In the genomic region with DNA sequence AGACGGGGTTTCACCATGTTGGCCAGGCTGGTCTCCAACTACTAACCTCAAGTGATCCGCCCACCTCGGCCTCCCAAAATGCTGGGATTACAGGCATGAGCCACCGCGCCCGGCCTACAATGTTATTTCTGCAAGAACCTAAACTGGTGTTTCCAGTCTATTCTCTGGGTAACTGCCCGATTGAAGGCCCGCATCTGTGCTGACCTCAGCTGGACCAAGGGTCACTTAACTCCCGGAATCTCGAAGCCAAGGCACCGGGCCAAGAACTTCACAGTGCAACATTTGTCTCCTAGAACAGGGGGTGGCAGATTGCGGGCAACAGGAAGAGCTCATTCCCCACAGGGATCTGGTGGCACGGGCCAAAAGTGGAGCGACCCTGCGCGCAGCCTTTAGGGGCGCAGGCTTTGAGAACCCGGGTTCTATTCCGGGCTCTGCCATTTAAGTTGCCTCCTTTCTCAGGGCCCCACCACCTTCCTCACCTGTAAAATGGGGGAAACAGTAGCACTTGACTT, we compare ENCODE assay signal across 7 cellular contexts. TPM values are rescaled to one million over a fixed set of nuclear protein-coding genes. Genes with fewer than 3 reads are reported as not detected.
A peak's percentile ranks its signal among the peaks of the same experiment; 100 is the strongest.
DNase-seq lines count a peak whose midpoint lies in the region; ATAC-seq and TF ChIP-seq lines count a peak whose summit lies in the region.

No MANE protein-coding gene starts in this region.

- H3K9me3 ChIP-seq in KOPT-K1 (ENCODE audit: insufficient read depth, low read length, poor library complexity, severe bottlenecking) (no peaks in the 10 kb centered on the region), adipocyte (ENCODE audit: control insufficient read depth, low read length) (no peaks in the 10 kb centered on the region), heart right ventricle (peaks cover 0 to 5% (median 0%) of the 10 kb centered on the region in 11 donors), osteoblast (ENCODE audit: low read depth, low read length) (no peaks in the 10 kb centered on the region)

- intact Hi-C loops in heart right ventricle (cut with DNase I): loop anchor here in 2 of 10 donors (2.0 kb wide), 1 partner anchor 48 kb away; a partner anchor contains a TSS

- WGBS in heart right ventricle, 2 donors: 23 to 24% methylated on average over 19 of the region's 19 CpGs

- peaks cover 11% of the 10 kb centered on the region for H3K79me2 ChIP-seq in osteoblast (ENCODE audit: insufficient read depth, low read length)

- peak overlapping the region; percentile 69 for H3K27ac ChIP-seq in KOPT-K1 (ENCODE audit: low read depth, low read length, poor library complexity, severe bottlenecking)
- H3K27ac ChIP-seq in heart right ventricle: peak overlapping the region in 9 of 10 donors; percentile 23 to 83 (median 74)
- peak overlapping the region; percentile 39 for H3K27ac ChIP-seq in osteoblast (ENCODE audit: low read depth, low read length)

- peak overlapping the region; percentile 94 for H3K9ac ChIP-seq in adipocyte (ENCODE audit: low read length)

- H3K4me1 ChIP-seq in adipocyte (ENCODE audit: control insufficient read depth, insufficient read depth, low read length) (peaks cover 7% of the 10 kb centered on the region), heart right ventricle (peaks cover 0 to 24% (median 13%) of the 10 kb centered on the region in 9 donors), osteoblast (ENCODE audit: insufficient read depth, low read length) (peaks cover 5% of the 10 kb centered on the region)

- H4K20me1 ChIP-seq in osteoblast (ENCODE audit: insufficient read depth, low read length): no peaks in the 10 kb centered on the region

- H3K27me3 ChIP-seq in adipocyte (replicated peaks; ENCODE audit: control insufficient read depth, insufficient read depth, low read length) (no peaks in the 10 kb centered on the region), heart right ventricle (no peaks in the 10 kb centered on the region), osteoblast (ENCODE audit: insufficient read depth, low read length) (no peaks in the 10 kb centered on the region)

- H3K36me3 ChIP-seq in KOPT-K1 (ENCODE audit: insufficient read depth, low read length): peaks cover 29% of the 10 kb centered on the region
- H3K36me3 ChIP-seq in adipocyte (ENCODE audit: control insufficient read depth, insufficient read depth, low read length, severe bottlenecking): peaks cover 20% of the 10 kb centered on the region
- H3K36me3 ChIP-seq in heart right ventricle: peaks cover 0 to 15% (median 0%) of the 10 kb centered on the region in 9 donors
- H3K36me3 ChIP-seq in osteoblast (ENCODE audit: insufficient read depth, low read length): no peaks in the 10 kb centered on the region

- DNase-seq in GM12865 (ENCODE audit: low read depth) (peak; percentile 42), adipocyte (ENCODE audit: low read depth) (peak; percentile 15), heart right ventricle (peak; percentile 50 to 65), osteoblast (ENCODE audit: insufficient read length, low spot score, missing footprints) (peak; percentile 71)

- no peak for TF ChIP-seq CTCF in GM12865 (IDR thresholded peaks at IDR 0.05; ENCODE audit: insufficient read depth, low read depth, low read length, missing control alignments)
- no peak for TF ChIP-seq CTCF in heart right ventricle (IDR thresholded peaks at IDR 0.05)
- TF ChIP-seq CTCF in osteoblast (IDR thresholded peaks at IDR 0.05; ENCODE audit: extremely low read depth, low read depth, low read length): no peak

- peak overlapping the region; percentile 87 for H2AFZ ChIP-seq in osteoblast (ENCODE audit: low read length)

- peak overlapping the region; percentile 81 for H3K4me2 ChIP-seq in osteoblast (ENCODE audit: insufficient read depth, low read length)

- ATAC-seq in heart right ventricle: peak in 6 of 8 donors; percentile 11 to 32 (median 24)
- no peak for ATAC-seq in HG03039 (IDR thresholded peaks at IDR 0.05; ENCODE audit: unreplicated experiment)
- no peak for ATAC-seq in GM21423 (IDR thresholded peaks at IDR 0.05; ENCODE audit: unreplicated experiment)

- H3K4me3 ChIP-seq in GM12865 (ENCODE audit: low read depth, low read length) (peak overlapping the region; percentile 58), adipocyte (ENCODE audit: low read length) (peak overlapping the region; percentile 87), heart right ventricle (peak overlapping the region; percentile 60 to 98 (median 84)), osteoblast (ENCODE audit: insufficient read depth, low read length) (peak overlapping the region; percentile 83)

RNA-seq across cellular contexts. Expression of a gene that starts 0.8 kb away (rescaled TPM):
- total RNA-seq in heart right ventricle: 10 to 100 TPM in 1 of 10 donors, 1 to 10 TPM in 9; 2.7 to 11.6 (median 4.9) TPM
- 1 to 10 TPM; 7.3 to 8.4 TPM for polyA plus RNA-seq in heart right ventricle
- total RNA-seq in osteoblast: 19.5 and 26.5 TPM in 2 replicates

RNA-seq across cellular contexts. Expression of a gene that starts 15.0 kb away (rescaled TPM):
- total RNA-seq in heart right ventricle (not detected), osteoblast (not detected in 2 replicates)
- polyA plus RNA-seq in heart right ventricle: under 1 TPM in 1 of 2 donors, not detected in 1; 0.03 TPM

RNA-seq across cellular contexts. Expression of a gene that starts 47.5 kb away (rescaled TPM):
- total RNA-seq in heart right ventricle (10 to 100 TPM in 9 of 10 donors, 1 to 10 TPM in 1; 9.5 to 15.7 (median 12.0) TPM), osteoblast (22.1 TPM in 2 replicates)
- polyA plus RNA-seq in heart right ventricle: 1 to 10 TPM; 2.1 to 2.4 TPM

RNA-seq across cellular contexts. Expression of a gene that starts 47.8 kb away (rescaled TPM):
- total RNA-seq in heart right ventricle: 10 to 100 TPM in 9 of 10 donors, 1 to 10 TPM in 1; 8.2 to 15.6 (median 13.2) TPM
- 10 to 100 TPM in 1 of 2 donors, 1 to 10 TPM in 1; 8.5 to 10.8 TPM for polyA plus RNA-seq in heart right ventricle
- 36.2 and 39.5 TPM in 2 replicates for total RNA-seq in osteoblast

Comparison
In these comparisons a context has a peak if more than half of its experiments do, and no peak if none do; other contexts are left out.
1. DNase-seq: peak in every context shown above with its lines; median percentile 71 in osteoblast; 58 in heart right ventricle; 42 in GM12865; 15 in adipocyte.
2. ATAC-seq: peak in heart right ventricle (6 of 8); none in HG03039 (single experiment) and GM21423 (single experiment).
3. Peak in every context shown above with its lines, with median percentiles within 50 percentile points of each other: H3K4me3 ChIP-seq and H3K27ac ChIP-seq.